ENCODE assay signal across 1 cellular context in the genomic region with DNA sequence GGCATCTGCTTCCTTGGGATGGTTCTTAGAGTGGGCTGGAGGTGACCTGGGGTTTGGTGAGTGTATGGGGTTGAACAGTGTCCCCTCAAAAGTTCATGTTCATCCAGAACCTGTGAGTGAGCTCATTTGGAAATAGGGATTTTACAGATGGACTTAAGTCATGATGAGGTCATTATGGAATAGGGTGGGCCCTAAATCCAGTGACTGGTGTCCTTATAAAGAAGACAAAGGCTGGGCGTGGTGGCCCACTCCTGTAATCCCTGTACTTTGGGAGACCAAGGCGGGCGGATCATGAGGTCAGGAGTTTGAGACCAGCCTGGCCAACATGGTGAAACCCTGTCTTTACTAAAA.
TF ChIP-seq lines count a peak whose summit lies in the region.

No MANE protein-coding gene starts in this region.

TF ChIP-seq in HEK293, 187 proteins besides CTCF, POLR2A, EP300 and RAD21 (continued from another document):
- TF ChIP-seq, protein P1, sequence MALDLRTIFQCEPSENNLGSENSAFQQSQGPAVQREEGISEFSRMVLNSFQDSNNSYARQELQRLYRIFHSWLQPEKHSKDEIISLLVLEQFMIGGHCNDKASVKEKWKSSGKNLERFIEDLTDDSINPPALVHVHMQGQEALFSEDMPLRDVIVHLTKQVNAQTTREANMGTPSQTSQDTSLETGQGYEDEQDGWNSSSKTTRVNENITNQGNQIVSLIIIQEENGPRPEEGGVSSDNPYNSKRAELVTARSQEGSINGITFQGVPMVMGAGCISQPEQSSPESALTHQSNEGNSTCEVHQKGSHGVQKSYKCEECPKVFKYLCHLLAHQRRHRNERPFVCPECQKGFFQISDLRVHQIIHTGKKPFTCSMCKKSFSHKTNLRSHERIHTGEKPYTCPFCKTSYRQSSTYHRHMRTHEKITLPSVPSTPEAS (tag by site-specific recombination; IDR thresholded peaks at IDR 0.05), result no peak
- TF ChIP-seq, protein P2, sequence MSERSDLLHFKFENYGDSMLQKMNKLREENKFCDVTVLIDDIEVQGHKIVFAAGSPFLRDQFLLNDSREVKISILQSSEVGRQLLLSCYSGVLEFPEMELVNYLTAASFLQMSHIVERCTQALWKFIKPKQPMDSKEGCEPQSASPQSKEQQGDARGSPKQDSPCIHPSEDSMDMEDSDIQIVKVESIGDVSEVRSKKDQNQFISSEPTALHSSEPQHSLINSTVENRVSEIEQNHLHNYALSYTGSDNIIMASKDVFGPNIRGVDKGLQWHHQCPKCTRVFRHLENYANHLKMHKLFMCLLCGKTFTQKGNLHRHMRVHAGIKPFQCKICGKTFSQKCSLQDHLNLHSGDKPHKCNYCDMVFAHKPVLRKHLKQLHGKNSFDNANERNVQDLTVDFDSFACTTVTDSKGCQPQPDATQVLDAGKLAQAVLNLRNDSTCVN (tag by site-specific recombination; optimal IDR thresholded peaks at IDR 0.05), result no peak
- no peak for TF ChIP-seq ZNF830 (tag by site-specific recombination; IDR thresholded peaks at IDR 0.05; ENCODE audit: low read depth)
- TF ChIP-seq, protein P3, sequence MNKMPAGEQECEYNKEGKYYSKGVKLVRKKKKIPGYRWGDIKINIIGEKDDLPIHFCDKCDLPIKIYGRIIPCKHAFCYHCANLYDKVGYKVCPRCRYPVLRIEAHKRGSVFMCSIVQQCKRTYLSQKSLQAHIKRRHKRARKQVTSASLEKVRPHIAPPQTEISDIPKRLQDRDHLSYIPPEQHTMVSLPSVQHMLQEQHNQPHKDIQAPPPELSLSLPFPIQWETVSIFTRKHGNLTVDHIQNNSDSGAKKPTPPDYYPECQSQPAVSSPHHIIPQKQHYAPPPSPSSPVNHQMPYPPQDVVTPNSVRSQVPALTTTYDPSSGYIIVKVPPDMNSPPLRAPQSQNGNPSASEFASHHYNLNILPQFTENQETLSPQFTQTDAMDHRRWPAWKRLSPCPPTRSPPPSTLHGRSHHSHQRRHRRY (tag by site-specific recombination; IDR thresholded peaks at IDR 0.05), result no peak
- TF ChIP-seq KLF1 (tag by site-specific recombination; IDR thresholded peaks at IDR 0.05), result peak; percentile 83
- TF ChIP-seq, protein P4, sequence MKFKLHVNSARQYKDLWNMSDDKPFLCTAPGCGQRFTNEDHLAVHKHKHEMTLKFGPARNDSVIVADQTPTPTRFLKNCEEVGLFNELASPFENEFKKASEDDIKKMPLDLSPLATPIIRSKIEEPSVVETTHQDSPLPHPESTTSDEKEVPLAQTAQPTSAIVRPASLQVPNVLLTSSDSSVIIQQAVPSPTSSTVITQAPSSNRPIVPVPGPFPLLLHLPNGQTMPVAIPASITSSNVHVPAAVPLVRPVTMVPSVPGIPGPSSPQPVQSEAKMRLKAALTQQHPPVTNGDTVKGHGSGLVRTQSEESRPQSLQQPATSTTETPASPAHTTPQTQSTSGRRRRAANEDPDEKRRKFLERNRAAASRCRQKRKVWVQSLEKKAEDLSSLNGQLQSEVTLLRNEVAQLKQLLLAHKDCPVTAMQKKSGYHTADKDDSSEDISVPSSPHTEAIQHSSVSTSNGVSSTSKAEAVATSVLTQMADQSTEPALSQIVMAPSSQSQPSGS (tag by site-specific recombination; IDR thresholded peaks at IDR 0.05; ENCODE audit: low read depth), result peak; percentile 35; the same call in 1 of the 2 replicates
- no peak for TF ChIP-seq ZNF555 (tag by site-specific recombination; conservative IDR thresholded peaks at IDR 0.05)
- no peak for TF ChIP-seq ZNF660 (tag by site-specific recombination; IDR thresholded peaks at IDR 0.05)
- no peak for TF ChIP-seq KLF7 (tag by site-specific recombination; IDR thresholded peaks at IDR 0.05; ENCODE audit: borderline replicate concordance)
